In the genomic region with DNA sequence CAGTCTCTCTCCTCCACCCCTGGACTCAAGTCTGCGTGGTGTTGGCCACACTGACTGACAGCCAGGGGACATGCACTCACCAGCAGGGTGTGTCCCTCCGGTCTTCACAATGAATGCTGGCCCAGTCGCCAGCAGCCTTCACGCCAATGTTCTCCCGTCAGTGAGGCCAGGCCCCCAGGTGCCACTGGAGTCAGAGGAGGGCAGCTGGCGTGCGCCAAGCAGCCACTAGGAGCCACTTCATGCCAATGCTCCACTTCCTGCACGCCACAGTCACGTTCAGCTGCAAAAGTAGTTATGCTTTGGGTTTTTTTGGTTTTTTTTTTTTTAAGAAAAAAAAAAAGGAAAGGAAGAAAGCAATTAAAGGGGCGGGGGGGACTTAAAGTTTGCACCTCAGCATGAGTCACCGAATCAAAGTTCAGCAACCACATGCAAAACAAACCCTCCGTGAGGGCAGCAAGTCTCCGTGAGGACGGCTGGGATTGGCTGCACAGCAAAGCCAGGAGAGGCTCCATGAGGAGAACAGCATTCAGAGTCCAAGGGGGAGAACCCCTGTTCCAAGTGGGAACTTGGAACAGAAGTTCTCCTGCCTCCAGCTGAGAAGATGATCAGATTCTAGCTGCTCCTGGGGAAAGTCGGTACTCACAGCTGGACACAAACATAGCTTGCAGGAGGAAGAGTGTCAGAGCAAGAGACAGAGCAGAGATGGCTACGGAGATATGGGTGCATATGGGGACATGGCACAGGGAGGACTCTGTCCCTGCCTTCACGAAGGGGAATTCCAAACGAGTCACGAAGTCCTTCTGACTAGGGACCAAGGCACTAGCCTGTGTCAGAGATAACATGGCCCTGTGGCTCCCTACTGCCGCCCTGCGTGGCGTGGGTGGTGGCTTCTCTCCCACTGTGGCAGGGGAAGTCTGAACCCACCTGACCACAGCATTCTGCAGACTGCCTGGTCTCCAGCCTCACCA, we compare ENCODE assay signal across 9 cellular contexts. TPM values are rescaled to one million over a fixed set of nuclear protein-coding genes. Genes with fewer than 3 reads are reported as not detected.
DNase-seq lines count a peak whose midpoint lies in the region; ATAC-seq and TF ChIP-seq lines count a peak whose summit lies in the region.
"Had no signal": no experiment of that assay in that cellular context is flagged by ENCODE, and none has a peak within 500 bp of the region (broad histone marks: within the 10 kb centered on the region; RNA-seq: fewer than 3 reads in every experiment).

A gene (minus strand): TSS at position 282 of the 968 bp plus-strand sequence. CDS start 10,471 bp downstream, outside the sequence.

- no peak within 1 kb of the TSS for H3K23ac ChIP-seq in trophoblast cell (ENCODE audit: low read length)

- no peaks in the 10 kb centered on the region for H3K27me3 ChIP-seq in CD8-positive, alpha-beta T cell (ENCODE audit: insufficient read depth, low read length)
- no peaks in the 10 kb centered on the region for H3K27me3 ChIP-seq in trophoblast cell (ENCODE audit: insufficient read depth, low read length)

- H3K36me3 Mint-ChIP-seq in CD8-positive, alpha-beta T cell: peaks cover 10% of the 10 kb centered on the region
- H3K36me3 Mint-ChIP-seq in activated CD4-positive, alpha-beta T cell treated with anti-CD3 and anti-CD28 coated beads, Interleukin-2, amount 10 ng/mL, durations not matched to agents 24 days and 14 days (ENCODE audit: low read depth): peaks cover 39% of the 10 kb centered on the region

- peak; percentile 66 for TF ChIP-seq CTCF in CD8-positive, alpha-beta T cell (IDR thresholded peaks at IDR 0.05)
- no peak for TF ChIP-seq CTCF in RWPE1 (conservative IDR thresholded peaks at IDR 0.05; ENCODE audit: low read depth)

- peak within 1 kb of the TSS; percentile 69 for H3K27ac ChIP-seq in CD8-positive, alpha-beta T cell (ENCODE audit: low read depth, low read length)
- H3K27ac ChIP-seq in trophoblast cell (ENCODE audit: low read depth, low read length) (no peak within 1 kb of the TSS), RWPE1 (no peak within 1 kb of the TSS)
- H3K27ac ChIP-seq: KMS-11 had no signal

- no peak within 1 kb of the TSS for H4K12ac ChIP-seq in trophoblast cell (ENCODE audit: low read depth, low read length)

- no CpG with 5 or more reads among the region's 22 CpGs for WGBS in trophoblast cell (ENCODE audit: extremely low coverage, insufficient coverage, insufficient read length)

- no peaks in the 10 kb centered on the region for H3K27me3 Mint-ChIP-seq in CD8-positive, alpha-beta T cell (ENCODE audit: low read depth)
- no peaks in the 10 kb centered on the region for H3K27me3 Mint-ChIP-seq in activated CD4-positive, alpha-beta T cell treated with anti-CD3 and anti-CD28 coated beads, Interleukin-2, amount 10 ng/mL, durations not matched to agents 24 days and 14 days

- ATAC-seq in CD8-positive, alpha-beta T cell: peak; percentile 80
- ATAC-seq in GM21381 (IDR thresholded peaks at IDR 0.05; ENCODE audit: unreplicated experiment): peak; percentile 37

- H3K4me1 Mint-ChIP-seq in CD8-positive, alpha-beta T cell (ENCODE audit: low read depth): peaks cover 63% of the 10 kb centered on the region
- H3K4me1 Mint-ChIP-seq in activated CD4-positive, alpha-beta T cell treated with anti-CD3 and anti-CD28 coated beads, Interleukin-2, amount 10 ng/mL, durations not matched to agents 24 days and 14 days: peaks cover 60% of the 10 kb centered on the region

- H2BK5ac ChIP-seq in trophoblast cell (ENCODE audit: low read depth, low read length, poor library complexity): no peak within 1 kb of the TSS

- H3K27ac Mint-ChIP-seq in CD8-positive, alpha-beta T cell: peak within 1 kb of the TSS; percentile 95
- H3K27ac Mint-ChIP-seq in activated CD4-positive, alpha-beta T cell treated with anti-CD3 and anti-CD28 coated beads, Interleukin-2, amount 10 ng/mL, durations not matched to agents 24 days and 14 days: peak within 1 kb of the TSS; percentile 100

- no peak within 1 kb of the TSS for H2AFZ ChIP-seq in trophoblast cell (ENCODE audit: insufficient read depth, low read length, poor library complexity)

- H3K9ac ChIP-seq in trophoblast cell (ENCODE audit: low read length): no peak within 1 kb of the TSS
- H3K9ac ChIP-seq: KMS-11 had no signal

- no peak within 1 kb of the TSS for H2BK120ac ChIP-seq in trophoblast cell (ENCODE audit: insufficient read depth, low read length, poor library complexity)

- H3K36me3 ChIP-seq in CD8-positive, alpha-beta T cell (ENCODE audit: insufficient read depth, low read length): no peaks in the 10 kb centered on the region
- no peaks in the 10 kb centered on the region for H3K36me3 ChIP-seq in trophoblast cell (ENCODE audit: control insufficient read depth in 1 of 2, insufficient read depth in 2 of 2, low read length in 2 of 2)

- H3K79me1 ChIP-seq in trophoblast cell (ENCODE audit: low read length): no peaks in the 10 kb centered on the region

- POLR2A ChIA-PET in CD8-positive, alpha-beta T cell (lab: Charles Lee): interaction anchor here (1.0 to 3.8 kb wide), 13 partner anchors 10 to 269 kb away, joined by 3 to 24 read pairs (median 4); a partner anchor contains a TSS
- POLR2A ChIA-PET in RWPE1 (lab: Yijun Ruan, JAX; ENCODE audit: low non-redundant PET): no interaction called here

- no peak within 1 kb of the TSS for H3K4ac ChIP-seq in trophoblast cell (ENCODE audit: low read depth, low read length)

- DNase-seq in CD8-positive, alpha-beta T cell: peak; percentile 65 to 90 (median 78)
- DNase-seq in HuH-7.5 (ENCODE audit: low spot score): peak; percentile 69
- DNase-seq in activated CD4-positive, alpha-beta T cell treated with anti-CD3 and anti-CD28 coated beads, Interleukin-2, amount 10 ng/mL, durations not matched to agents 24 days and 14 days: peak; percentile 94
- peak; percentile 60 for DNase-seq in effector CD8-positive, alpha-beta T cell (lab: John Stamatoyannopoulos, UW)
- peak; percentile 32 to 67 for DNase-seq in trophoblast cell
- DNase-seq in RWPE1 (ENCODE audit: low spot score): no peak
- DNase-seq in NCI-H524 treated with DMSO at 0.1 percent for 48 hours (lab: John Stamatoyannopoulos, UW): no peak

- intact Hi-C loops in CD8-positive, alpha-beta T cell (cut with DNase I, micrococcal nuclease): loop anchor here (1.0 to 5.0 kb wide), 9 partner anchors 9 to 403 kb away; a partner anchor contains a TSS
- intact Hi-C loops in activated CD4-positive, alpha-beta T cell treated with anti-CD3 and anti-CD28 coated beads, Interleukin-2, amount 10 ng/mL, durations not matched to agents 24 days and 14 days (cut with micrococcal nuclease): loop anchor here (1.0 to 2.0 kb wide), 5 partner anchors 10 to 82 kb away; a partner anchor contains a TSS

- H2AK5ac ChIP-seq in trophoblast cell (ENCODE audit: low read length): no peak within 1 kb of the TSS

- no peaks in the 10 kb centered on the region for H3K9me3 Mint-ChIP-seq in CD8-positive, alpha-beta T cell
- H3K9me3 Mint-ChIP-seq in activated CD4-positive, alpha-beta T cell treated with anti-CD3 and anti-CD28 coated beads, Interleukin-2, amount 10 ng/mL, durations not matched to agents 24 days and 14 days: no peaks in the 10 kb centered on the region

- no peaks in the 10 kb centered on the region for H3K79me2 ChIP-seq in trophoblast cell (ENCODE audit: control insufficient read depth, insufficient read depth, low read length, poor library complexity)

- CTCF ChIA-PET in CD8-positive, alpha-beta T cell (lab: Charles Lee): interaction anchor here (0.8 to 2.9 kb wide), 12 partner anchors 9 to 456 kb away, joined by 3 to 22 read pairs (median 6); no protein-coding TSS in a partner anchor
- CTCF ChIA-PET in RWPE1 (lab: Yijun Ruan, JAX): no interaction called here

- H3K4me3 ChIP-seq in CD8-positive, alpha-beta T cell (ENCODE audit: low read depth, low read length): peak within 1 kb of the TSS; percentile 45
- no peak within 1 kb of the TSS for H3K4me3 ChIP-seq in trophoblast cell (ENCODE audit: low read depth, low read length)

- no peak within 1 kb of the TSS for H3K4me2 ChIP-seq in trophoblast cell (ENCODE audit: low read length)
- H3K4me2 ChIP-seq: KMS-11 had no signal

- H3K14ac ChIP-seq in trophoblast cell (ENCODE audit: low read length): no peak within 1 kb of the TSS

- no peak within 1 kb of the TSS for H4K91ac ChIP-seq in trophoblast cell (ENCODE audit: low read depth, low read length)

- H3K9me3 ChIP-seq in CD8-positive, alpha-beta T cell (ENCODE audit: low read length): no peaks in the 10 kb centered on the region
- H3K9me3 ChIP-seq in trophoblast cell (ENCODE audit: insufficient read depth, low read depth, low read length): peaks cover 2% of the 10 kb centered on the region

- H3K18ac ChIP-seq in trophoblast cell (ENCODE audit: low read length): no peak within 1 kb of the TSS

- H3K4me1 ChIP-seq in CD8-positive, alpha-beta T cell (ENCODE audit: insufficient read depth, low read length): peaks cover 43% of the 10 kb centered on the region
- peaks cover 0 to 5% of the 10 kb centered on the region in 2 experiments for H3K4me1 ChIP-seq in trophoblast cell (ENCODE audit: control insufficient read depth in 1 of 2, insufficient read depth in 2 of 2, low read length in 2 of 2)

- H2BK12ac ChIP-seq in trophoblast cell (ENCODE audit: low read length): no peak within 1 kb of the TSS

- H3K4me3 Mint-ChIP-seq in CD8-positive, alpha-beta T cell: peak within 1 kb of the TSS; percentile 86
- H3K4me3 Mint-ChIP-seq in activated CD4-positive, alpha-beta T cell treated with anti-CD3 and anti-CD28 coated beads, Interleukin-2, amount 10 ng/mL, durations not matched to agents 24 days and 14 days: peak within 1 kb of the TSS; percentile 90

- no peak within 1 kb of the TSS for H4K8ac ChIP-seq in trophoblast cell (ENCODE audit: low read depth, low read length)

RNA-seq across cellular contexts. Expression of the gene that starts here (rescaled TPM):
- 10 to 100 TPM; 45.9 to 50.0 TPM for total RNA-seq in CD8-positive, alpha-beta T cell
- total RNA-seq in activated CD4-positive, alpha-beta T cell treated with anti-CD3 and anti-CD28 coated beads, Interleukin-2, amount 10 ng/mL, durations not matched to agents 24 days and 14 days: 79.6 and 79.8 TPM in 2 replicates
- 0.04 and 0.06 TPM in 2 replicates for polyA plus RNA-seq in trophoblast cell (2013)

Comparison
In these comparisons a context has a peak if more than half of its experiments do, and no peak if none do; other contexts are left out.
1. DNase-seq: peak in CD8-positive, alpha-beta T cell (7 of 7), HuH-7.5 (single experiment), activated CD4-positive, alpha-beta T cell treated with anti-CD3 and anti-CD28 coated beads, Interleukin-2, amount 10 ng/mL, durations not matched to agents 24 days and 14 days (single experiment), effector CD8-positive, alpha-beta T cell (single experiment) and trophoblast cell (2 of 2); none in RWPE1 (single experiment) and NCI-H524 treated with DMSO at 0.1 percent for 48 hours (single experiment).